In genomic region chr18:11577271-11578112, GRCh38 we compare ENCODE assay signal across 24 cellular contexts. TPM values are rescaled to one million over a fixed set of nuclear protein-coding genes. Genes with fewer than 3 reads are reported as not detected.
DNase-seq lines count a peak whose midpoint lies in the region; TF ChIP-seq lines count a peak whose summit lies in the region.
"Had no signal": no experiment of that assay in that cellular context is flagged by ENCODE, and none has a peak within 500 bp of the region (broad histone marks: within the 10 kb centered on the region; RNA-seq: fewer than 3 reads in every experiment).

No MANE protein-coding gene starts in this region.

- H3K36me3 Mint-ChIP-seq in CD4-positive, alpha-beta memory T cell: no peaks in the 10 kb centered on the region
- H3K36me3 Mint-ChIP-seq in neural progenitor cell: no peaks in the 10 kb centered on the region
- H3K36me3 Mint-ChIP-seq: activated naive CD4-positive, alpha-beta T cell treated with anti-CD3 and anti-CD28 coated beads, Interleukin-2, amount 50 U/mL, for 24 hours; T-cell had no signal

- H3F3A ChIP-seq in neural progenitor cell (ENCODE audit: low read depth): no peaks in the 10 kb centered on the region

- no peaks in the 10 kb centered on the region for H3K27me3 Mint-ChIP-seq in CD4-positive, alpha-beta memory T cell
- H3K27me3 Mint-ChIP-seq in neural progenitor cell (ENCODE audit: insufficient read depth, low read depth): peaks cover 4% of the 10 kb centered on the region
- H3K27me3 Mint-ChIP-seq: activated naive CD4-positive, alpha-beta T cell treated with anti-CD3 and anti-CD28 coated beads, Interleukin-2, amount 50 U/mL, for 24 hours; T-cell had no signal

- CTCF ChIA-PET in CD4-positive, alpha-beta memory T cell (lab: Charles Lee; ENCODE audit: partially characterized antibody): no interaction called here
- CTCF ChIA-PET in HEK293 (lab: Yijun Ruan, JAX): interaction anchor here (0.7 kb wide), 1 partner anchor 79 kb away, joined by 3 read pairs; no protein-coding TSS in a partner anchor

- peaks cover 41% of the 10 kb centered on the region for H3K4me1 ChIP-seq in CD4-positive, alpha-beta memory T cell (ENCODE audit: insufficient read depth, low read length)
- H3K4me1 ChIP-seq in HEK293 (ENCODE audit: control insufficient read depth, insufficient read depth, low read length) (peaks cover 3% of the 10 kb centered on the region; the same call in 1 of the 2 replicates), neural progenitor cell (no peaks in the 10 kb centered on the region)
- H3K4me1 ChIP-seq: sigmoid colon, tibial artery had no signal

- no peaks in the 10 kb centered on the region for H3K9me3 Mint-ChIP-seq in CD4-positive, alpha-beta memory T cell
- no peaks in the 10 kb centered on the region for H3K9me3 Mint-ChIP-seq in neural progenitor cell
- H3K9me3 Mint-ChIP-seq: activated naive CD4-positive, alpha-beta T cell treated with anti-CD3 and anti-CD28 coated beads, Interleukin-2, amount 50 U/mL, for 24 hours; activated T-helper 1 cell treated with anti-CD3 and anti-CD28 coated beads, Interleukin-12 subunit alpha, Interleukin-12 subunit beta, Interleukin-2, Interleukin-4 antibody, amounts not matched to agents 30 ng/mL and 10 ng/mL and 1 ng/mL, durations not matched to agents 14 hours and 24 hours and 36 hours; neural crest cell; stimulated activated naive CD8-positive, alpha-beta T cell treated with anti-CD3 and anti-CD28 coated beads, Interleukin-15, Interleukin-2, amounts not matched to agents 100 ng/mL and 50 ng/mL, for 24 hours; T-cell had no signal

- H3K9ac ChIP-seq in neural progenitor cell: no peak overlapping the region

- no peak overlapping the region for H3K4me3 ChIP-seq in CD4-positive, alpha-beta memory T cell (ENCODE audit: low read length in 2 of 2)
- H3K4me3 ChIP-seq in HEK293 (ENCODE audit: low read depth, low read length) (no peak overlapping the region), neural progenitor cell (no peak overlapping the region)
- H3K4me3 ChIP-seq: lung, sigmoid colon, tibial artery had no signal

- TF ChIP-seq CTCF in HEK293 (tag by site-specific recombination; IDR thresholded peaks at IDR 0.05): no peak
- no peak for TF ChIP-seq CTCF in neural progenitor cell (IDR thresholded peaks at IDR 0.05)

- no peaks in the 10 kb centered on the region for H3K36me3 ChIP-seq in CD4-positive, alpha-beta memory T cell (ENCODE audit: insufficient read depth, low read length)
- H3K36me3 ChIP-seq in HEK293 (ENCODE audit: control insufficient read depth in 2 of 2, insufficient read depth in 1 of 2, low read length in 2 of 2) (no peaks in the 10 kb centered on the region), neural progenitor cell (no peaks in the 10 kb centered on the region)
- H3K36me3 ChIP-seq: sigmoid colon, tibial artery had no signal

- H3K9me3 ChIP-seq in CD4-positive, alpha-beta memory T cell (ENCODE audit: control insufficient read depth in 1 of 2, low read length in 2 of 2): no peaks in the 10 kb centered on the region
- H3K9me3 ChIP-seq in HEK293 (ENCODE audit: control insufficient read depth, insufficient read depth, low read depth, low read length): no peaks in the 10 kb centered on the region
- no peaks in the 10 kb centered on the region for H3K9me3 ChIP-seq in neural progenitor cell (ENCODE audit: low read depth)
- H3K9me3 ChIP-seq: sigmoid colon, tibial artery had no signal

- H3K4me3 Mint-ChIP-seq in CD4-positive, alpha-beta memory T cell: peak overlapping the region in 7 of 8 donors; percentile 11 to 71 (median 58)
- H3K4me3 Mint-ChIP-seq in neural progenitor cell: no peak overlapping the region
- H3K4me3 Mint-ChIP-seq: activated naive CD4-positive, alpha-beta T cell treated with anti-CD3 and anti-CD28 coated beads, Interleukin-2, amount 50 U/mL, for 24 hours; activated T-helper 1 cell treated with anti-CD3 and anti-CD28 coated beads, Interleukin-12 subunit alpha, Interleukin-12 subunit beta, Interleukin-2, Interleukin-4 antibody, amounts not matched to agents 30 ng/mL and 10 ng/mL and 1 ng/mL, durations not matched to agents 14 hours and 24 hours and 36 hours; neural crest cell; stimulated activated naive CD8-positive, alpha-beta T cell treated with anti-CD3 and anti-CD28 coated beads, Interleukin-15, Interleukin-2, amounts not matched to agents 100 ng/mL and 50 ng/mL, for 24 hours had no signal

- H3K79me2 ChIP-seq in neural progenitor cell (ENCODE audit: low read depth): no peaks in the 10 kb centered on the region

- intact Hi-C loops in CD4-positive, alpha-beta memory T cell (cut with micrococcal nuclease): no loop called here

- no peaks in the 10 kb centered on the region for H4K20me1 ChIP-seq in neural progenitor cell (ENCODE audit: low read depth)

- H2AFZ ChIP-seq in neural progenitor cell (replicated peaks): peak overlapping the region; percentile 9

- POLR2A ChIA-PET in CD4-positive, alpha-beta memory T cell (lab: Charles Lee; ENCODE audit: partially characterized antibody): interaction anchor here (0.6 kb wide), 1 partner anchor 9 kb away, joined by 3 read pairs; no protein-coding TSS in a partner anchor
- POLR2A ChIA-PET in HEK293 (lab: Yijun Ruan, JAX): no interaction called here

- H3K27me3 ChIP-seq in CD4-positive, alpha-beta memory T cell (ENCODE audit: insufficient read depth, low read length): no peaks in the 10 kb centered on the region
- H3K27me3 ChIP-seq in neural progenitor cell: no peaks in the 10 kb centered on the region
- H3K27me3 ChIP-seq: sigmoid colon, tibial artery had no signal

- peak overlapping the region in 5 of 7 donors; percentile 26 to 81 (median 48) for H3K27ac Mint-ChIP-seq in CD4-positive, alpha-beta memory T cell
- H3K27ac Mint-ChIP-seq in neural progenitor cell: no peak overlapping the region
- H3K27ac Mint-ChIP-seq: activated naive CD4-positive, alpha-beta T cell treated with anti-CD3 and anti-CD28 coated beads, Interleukin-2, amount 50 U/mL, for 24 hours; activated T-helper 1 cell treated with anti-CD3 and anti-CD28 coated beads, Interleukin-12 subunit alpha, Interleukin-12 subunit beta, Interleukin-2, Interleukin-4 antibody, amounts not matched to agents 30 ng/mL and 10 ng/mL and 1 ng/mL, durations not matched to agents 14 hours and 24 hours and 36 hours; stimulated activated naive CD8-positive, alpha-beta T cell treated with anti-CD3 and anti-CD28 coated beads, Interleukin-15, Interleukin-2, amounts not matched to agents 100 ng/mL and 50 ng/mL, for 24 hours had no signal

- peaks cover 30 to 51% (median 41%) of the 10 kb centered on the region in 4 donors for H3K4me1 Mint-ChIP-seq in CD4-positive, alpha-beta memory T cell
- peaks cover 4% of the 10 kb centered on the region for H3K4me1 Mint-ChIP-seq in neural progenitor cell
- H3K4me1 Mint-ChIP-seq: neural crest cell had no signal

- no peak overlapping the region for H3K4me2 ChIP-seq in neural progenitor cell

- no peak overlapping the region for H3K27ac ChIP-seq in CD4-positive, alpha-beta memory T cell (ENCODE audit: low read depth, low read length)
- H3K27ac ChIP-seq in HEK293 (ENCODE audit: extremely low read depth, low read depth, low read length) (no peak overlapping the region), neural progenitor cell (no peak overlapping the region)
- H3K27ac ChIP-seq: sigmoid colon, tibial artery had no signal

- peak in 4 of 5 donors; percentile 10 to 24 (median 14) for DNase-seq in CD4-positive, alpha-beta memory T cell
- peak; percentile 31 for DNase-seq in SW480 (ENCODE audit: low spot score)
- no peak for DNase-seq in neural progenitor cell (ENCODE audit: low spot score)
- DNase-seq in NCI-H524 treated with DMSO at 0.1 percent for 48 hours (lab: John Stamatoyannopoulos, UW): no peak
- DNase-seq in stimulated activated CD4-positive, alpha-beta T cell treated with anti-CD3 and anti-CD28 coated beads, Interleukin-4, amount 100 ng/mL, for 1 hour: no peak
- DNase-seq in NCI-H524 (lab: John Stamatoyannopoulos, UW): no peak
- DNase-seq: H7, kidney glomerular epithelial cell, NCI-H1105 treated with DMSO at 0.1 percent for 48 hours, NCI-H2081, posterior cingulate gyrus, SHP77 treated with DMSO at 0.1 percent for 48 hours, sigmoid colon, T-cell, tibial artery had no signal

TF ChIP-seq in HEK293, 187 proteins besides CTCF, POLR2A, EP300 and RAD21:
- TF ChIP-seq GLI2 (tag by site-specific recombination; IDR thresholded peaks at IDR 0.05; ENCODE audit: borderline replicate concordance, low read depth) (no peak), BCL6B (tag by site-specific recombination; IDR thresholded peaks at IDR 0.05) (no peak), ZNF341 (tag by site-specific recombination; IDR thresholded peaks at IDR 0.05; ENCODE audit: low read depth) (peak; percentile 51), ZBTB44 (tag by site-specific recombination; IDR thresholded peaks at IDR 0.05) (no peak)

RNA-seq across cellular contexts. Expression of gene SLC35G4, which starts 31.9 kb away (rescaled TPM):
- total RNA-seq in CD4-positive, alpha-beta memory T cell: not detected
- not detected for polyA plus RNA-seq in CD4-positive, alpha-beta memory T cell
- total RNA-seq in neural progenitor cell (ENCODE audit: low replicate concordance): not detected in 2 replicates
- total RNA-seq: activated T-helper 1 cell treated with anti-CD3 and anti-CD28 coated beads, Interleukin-12 subunit alpha, Interleukin-12 subunit beta, Interleukin-2, Interleukin-4 antibody, amounts not matched to agents 30 ng/mL and 10 ng/mL and 1 ng/mL, durations not matched to agents 14 hours and 24 hours and 36 hours; astrocyte; dermis microvascular lymphatic vessel endothelial cell; H7; lung; NCI-H460; neural crest cell; sigmoid colon; T-cell had no signal
- polyA plus RNA-seq: lung, sigmoid colon had no signal

Comparison
In these comparisons a context has a peak if more than half of its experiments do, and no peak if none do; other contexts are left out.
1. DNase-seq: peak in CD4-positive, alpha-beta memory T cell (4 of 5) and SW480 (single experiment); none in neural progenitor cell (single experiment), NCI-H524 treated with DMSO at 0.1 percent for 48 hours (single experiment), stimulated activated CD4-positive, alpha-beta T cell treated with anti-CD3 and anti-CD28 coated beads, Interleukin-4, amount 100 ng/mL, for 1 hour (single experiment) and NCI-H524 (0 of 2).